In the genomic region with DNA sequence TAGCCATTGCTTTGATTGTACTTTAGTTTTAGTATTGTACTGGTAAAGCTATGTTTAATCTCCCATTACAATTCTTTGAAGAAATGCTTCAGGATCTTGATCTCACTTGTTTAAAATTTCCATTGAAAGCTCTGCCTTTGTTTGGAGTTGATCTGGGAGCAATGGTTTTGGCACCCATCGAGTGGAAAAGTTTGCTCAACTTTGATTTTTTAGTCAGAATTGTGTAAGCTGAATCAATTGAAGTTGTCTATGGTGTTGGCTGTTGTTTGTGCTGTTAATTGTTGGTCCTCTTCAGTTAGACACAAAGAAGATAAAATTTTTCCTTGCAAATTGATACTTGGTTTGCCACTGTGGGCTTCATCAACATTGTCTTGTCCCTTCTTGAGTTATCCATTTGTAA, we compare ENCODE assay signal across 28 cellular contexts.
"Had no signal": no experiment of that assay in that cellular context is flagged by ENCODE, and none has a peak within 500 bp of the region (broad histone marks: within the 10 kb centered on the region; RNA-seq: fewer than 3 reads in every experiment).

No MANE protein-coding gene starts in this region.

- DNase-seq: colonic mucosa; cortex of kidney; effector CD8-positive, alpha-beta T cell; effector memory CD8-positive, alpha-beta T cell; endodermal cell; erythroblast; esophagus squamous epithelium; foreskin keratinocyte; heart left ventricle; hypothalamus; immature natural killer cell; islet precursor cell; kidney; kidney glomerular epithelial cell; left colon; left lung; lower lobe of right lung; mesenchymal stem cell; mucosa of descending colon; naive thymus-derived CD4-positive, alpha-beta T cell had no signal

- H3K79me2 ChIP-seq: hepatocyte had no signal

- H3K9me3 Mint-ChIP-seq: dendritic cell treated with granulocyte-macrophage colony-stimulating factor and Interleukin-4, amounts not matched to agents 40 ng/mL and 50 ng/mL, for 4 days; effector memory CD8-positive, alpha-beta T cell; endodermal cell; immature natural killer cell; mesothelial cell of epicardium; naive thymus-derived CD4-positive, alpha-beta T cell had no signal

- H3K4me3 Mint-ChIP-seq: dendritic cell treated with granulocyte-macrophage colony-stimulating factor and Interleukin-4, amounts not matched to agents 40 ng/mL and 50 ng/mL, for 4 days; effector memory CD8-positive, alpha-beta T cell; endodermal cell; immature natural killer cell; mesothelial cell of epicardium; naive thymus-derived CD4-positive, alpha-beta T cell had no signal

- H3K9me3 ChIP-seq: colonic mucosa, esophagus squamous epithelium, gastroesophageal sphincter, heart left ventricle, left lung, lower lobe of right lung, mucosa of descending colon had no signal

- H2AFZ ChIP-seq: hepatocyte had no signal

- ATAC-seq: effector memory CD8-positive, alpha-beta T cell; esophagus mucosa; foreskin keratinocyte; gastroesophageal sphincter; heart left ventricle; left colon; left lung; lower lobe of right lung; mucosa of descending colon; naive thymus-derived CD4-positive, alpha-beta T cell had no signal

- H3K4me1 Mint-ChIP-seq: immature natural killer cell; mesothelial cell of epicardium; naive thymus-derived CD4-positive, alpha-beta T cell had no signal

- H3K4me3 ChIP-seq: colonic mucosa, esophagus squamous epithelium, gastroesophageal sphincter, heart left ventricle, hepatocyte, left lung, lower lobe of right lung, mucosa of descending colon had no signal

- H3K4me2 ChIP-seq: hepatocyte had no signal

- FAIRE-seq: endometrium, frontal cortex, kidney had no signal

- H3K27ac Mint-ChIP-seq: dendritic cell treated with granulocyte-macrophage colony-stimulating factor and Interleukin-4, amounts not matched to agents 40 ng/mL and 50 ng/mL, for 4 days; effector memory CD8-positive, alpha-beta T cell; endodermal cell; immature natural killer cell; mesothelial cell of epicardium; naive thymus-derived CD4-positive, alpha-beta T cell had no signal

- H3K4me1 ChIP-seq: colonic mucosa, esophagus squamous epithelium, foreskin keratinocyte, gastroesophageal sphincter, heart left ventricle, left lung, lower lobe of right lung had no signal

- H3K27ac ChIP-seq: colonic mucosa, epithelial cell of prostate, esophagus squamous epithelium, foreskin keratinocyte, gastroesophageal sphincter, heart left ventricle, hepatocyte, left lung, lower lobe of right lung had no signal

- H3K36me3 ChIP-seq: colonic mucosa had no signal

- H3K27me3 Mint-ChIP-seq: dendritic cell treated with granulocyte-macrophage colony-stimulating factor and Interleukin-4, amounts not matched to agents 40 ng/mL and 50 ng/mL, for 4 days; effector memory CD8-positive, alpha-beta T cell; naive thymus-derived CD4-positive, alpha-beta T cell had no signal

- H3K27me3 ChIP-seq: colonic mucosa, esophagus squamous epithelium, foreskin keratinocyte, gastroesophageal sphincter, heart left ventricle, hepatocyte, left lung had no signal
